17 cellular contexts compared by ENCODE assay signal in genomic region chr12:77720258-77720657, GRCh38.
DNase-seq lines count a peak whose midpoint lies in the region; ATAC-seq, FAIRE-seq and TF ChIP-seq lines count a peak whose summit lies in the region.
"Had no signal": no experiment of that assay in that cellular context is flagged by ENCODE, and none has a peak within 500 bp of the region (broad histone marks: within the 10 kb centered on the region; RNA-seq: fewer than 3 reads in every experiment).

No MANE protein-coding gene starts in this region.

- H3K36me3 ChIP-seq in bronchial epithelial cell (ENCODE audit: control insufficient read depth, insufficient read depth, low read length): no peaks in the 10 kb centered on the region
- H3K36me3 ChIP-seq: gastroesophageal sphincter, upper lobe of left lung had no signal

- DNase-seq in DMS 273 (lab: John Stamatoyannopoulos, UW; ENCODE audit: unreplicated experiment) (peak; percentile 3), DMS 273 treated with DMSO at 0.1 percent for 48 hours (lab: John Stamatoyannopoulos, UW) (no peak), LHCN-M2 (ENCODE audit: low read depth) (peak; percentile 19), bronchial epithelial cell (ENCODE audit: low read depth) (no peak), nephron progenitor cell (peak; percentile 7), NK-92 (lab: John Stamatoyannopoulos, UW; ENCODE audit: unreplicated experiment) (no peak), frontal cortex (ENCODE audit: low spot score in 2 of 2) (no peak)
- DNase-seq: 8988T, caudate nucleus, GF-D8, MV-4-11, upper lobe of left lung had no signal

- no peak overlapping the region for H3K27ac Mint-ChIP-seq in nephron progenitor cell
- H3K27ac Mint-ChIP-seq: activated T-helper 1 cell treated with anti-CD3 and anti-CD28 coated beads, Interleukin-12 subunit alpha, Interleukin-12 subunit beta, Interleukin-2, Interleukin-4 antibody, amounts not matched to agents 30 ng/mL and 10 ng/mL and 1 ng/mL, durations not matched to agents 14 hours and 24 hours and 36 hours had no signal

- TF ChIP-seq CTCF in bronchial epithelial cell (IDR thresholded peaks at IDR 0.05; ENCODE audit: insufficient read depth, low read length, severe bottlenecking) (peak; percentile 39), nephron progenitor cell (IDR thresholded peaks at IDR 0.05) (peak; percentile 33)

- H3K27me3 Mint-ChIP-seq in nephron progenitor cell (ENCODE audit: low read depth, poor library complexity): no peaks in the 10 kb centered on the region

- H3K9me3 Mint-ChIP-seq in nephron progenitor cell: peaks cover 14% of the 10 kb centered on the region
- H3K9me3 Mint-ChIP-seq: activated T-helper 1 cell treated with anti-CD3 and anti-CD28 coated beads, Interleukin-12 subunit alpha, Interleukin-12 subunit beta, Interleukin-2, Interleukin-4 antibody, amounts not matched to agents 30 ng/mL and 10 ng/mL and 1 ng/mL, durations not matched to agents 14 hours and 24 hours and 36 hours had no signal

- H3K36me3 Mint-ChIP-seq in nephron progenitor cell (ENCODE audit: low read depth): no peaks in the 10 kb centered on the region

- no peak overlapping the region for H3K4me3 ChIP-seq in bronchial epithelial cell (ENCODE audit: low read depth, low read length)
- H3K4me3 ChIP-seq: gastroesophageal sphincter, lung, upper lobe of left lung had no signal

- H3K4me1 Mint-ChIP-seq in nephron progenitor cell: peaks cover 12% of the 10 kb centered on the region

- H3K27me3 ChIP-seq in bronchial epithelial cell (ENCODE audit: control insufficient read depth, insufficient read depth, low read length): no peaks in the 10 kb centered on the region
- H3K27me3 ChIP-seq: gastroesophageal sphincter, upper lobe of left lung had no signal

- ATAC-seq in GM21786 (IDR thresholded peaks at IDR 0.05; ENCODE audit: unreplicated experiment): no peak
- ATAC-seq: gastroesophageal sphincter had no signal

- H3K4me3 Mint-ChIP-seq in nephron progenitor cell: no peak overlapping the region
- H3K4me3 Mint-ChIP-seq: activated T-helper 1 cell treated with anti-CD3 and anti-CD28 coated beads, Interleukin-12 subunit alpha, Interleukin-12 subunit beta, Interleukin-2, Interleukin-4 antibody, amounts not matched to agents 30 ng/mL and 10 ng/mL and 1 ng/mL, durations not matched to agents 14 hours and 24 hours and 36 hours had no signal

- FAIRE-seq in bronchial epithelial cell (lab: Jason Lieb, UNC) (no peak), frontal cortex (lab: Jason Lieb, UNC) (no peak)
- FAIRE-seq: RCC 7860 had no signal

Comparison
In these comparisons a context has a peak if more than half of its experiments do, and no peak if none do; other contexts are left out.
1. DNase-seq: peak in DMS 273 (single experiment), LHCN-M2 (single experiment) and nephron progenitor cell (single experiment); none in DMS 273 treated with DMSO at 0.1 percent for 48 hours (single experiment), bronchial epithelial cell (single experiment), NK-92 (single experiment) and frontal cortex (0 of 2).